Comparison of ENCODE assay signal across 1 cellular context in genomic region chr19:10568826-10569651, GRCh38.
TF ChIP-seq lines count a peak whose summit lies in the region.

CDKN2D (minus strand) TSS chr19:10568979; CDS start chr19:10568653, 326 bp downstream.

TF ChIP-seq in H1, 55 proteins besides CTCF, POLR2A, EP300 and RAD21 (continued from another document):
- TF ChIP-seq, protein P1, sequence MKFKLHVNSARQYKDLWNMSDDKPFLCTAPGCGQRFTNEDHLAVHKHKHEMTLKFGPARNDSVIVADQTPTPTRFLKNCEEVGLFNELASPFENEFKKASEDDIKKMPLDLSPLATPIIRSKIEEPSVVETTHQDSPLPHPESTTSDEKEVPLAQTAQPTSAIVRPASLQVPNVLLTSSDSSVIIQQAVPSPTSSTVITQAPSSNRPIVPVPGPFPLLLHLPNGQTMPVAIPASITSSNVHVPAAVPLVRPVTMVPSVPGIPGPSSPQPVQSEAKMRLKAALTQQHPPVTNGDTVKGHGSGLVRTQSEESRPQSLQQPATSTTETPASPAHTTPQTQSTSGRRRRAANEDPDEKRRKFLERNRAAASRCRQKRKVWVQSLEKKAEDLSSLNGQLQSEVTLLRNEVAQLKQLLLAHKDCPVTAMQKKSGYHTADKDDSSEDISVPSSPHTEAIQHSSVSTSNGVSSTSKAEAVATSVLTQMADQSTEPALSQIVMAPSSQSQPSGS (IDR thresholded peaks at IDR 0.05; ENCODE audit: low read length): 0 out of 2 replicates have a peak, but pooled peaks have one; percentile 9
- TF ChIP-seq ZNF274 (IDR thresholded peaks at IDR 0.05; ENCODE audit: borderline replicate concordance, extremely low read depth, low read length) (no peak), SIX5 (IDR thresholded peaks at IDR 0.05; ENCODE audit: low read depth, low read length) (no peak), HDAC6 (IDR thresholded peaks at IDR 0.05; ENCODE audit: low read depth, low read length) (no peak), CTBP2 (IDR thresholded peaks at IDR 0.05; ENCODE audit: borderline replicate concordance, insufficient read depth, insufficient read length, low read length) (peak; percentile 58), SP4 (IDR thresholded peaks at IDR 0.05; ENCODE audit: low read length) (peak; percentile 76; the same call in 1 of the 2 replicates), TBP (IDR thresholded peaks at IDR 0.05; ENCODE audit: low read depth, low read length) (peak; percentile 71; the same call in 1 of the 2 replicates), NRF1 (IDR thresholded peaks at IDR 0.05; ENCODE audit: low read depth, low read length) (peak; percentile 48), SP2 (IDR thresholded peaks at IDR 0.05; ENCODE audit: low read length) (no peak), TAF7 (optimal IDR thresholded peaks at IDR 0.05; ENCODE audit: borderline replicate concordance, low read depth, low read length) (no peak), NANOG (IDR thresholded peaks at IDR 0.05; ENCODE audit: insufficient read depth, low read depth, low read length, poor library complexity, severe bottlenecking) (no peak), PHF8 (conservative IDR thresholded peaks at IDR 0.05; ENCODE audit: low read depth, low read length) (peak; percentile 46), RFX5 (IDR thresholded peaks at IDR 0.05; ENCODE audit: borderline replicate concordance, low read depth, low read length) (peak; percentile 93), EZH2 (IDR thresholded peaks at IDR 0.05; ENCODE audit: low read depth, low read length, severe bottlenecking) (no peak), CEBPB (IDR thresholded peaks at IDR 0.05; ENCODE audit: low read depth, low read length) (peak; percentile 8; the same call in 1 of the 2 replicates), CREB1 (IDR thresholded peaks at IDR 0.05) (peak; percentile 92), BRCA1 (IDR thresholded peaks at IDR 0.05; ENCODE audit: low read depth, low read length) (peak; percentile 50; the same call in 1 of the 2 replicates), JUND (IDR thresholded peaks at IDR 0.05; ENCODE audit: low read length) (no peak), SAP30 (IDR thresholded peaks at IDR 0.05; ENCODE audit: insufficient read depth, insufficient replicate concordance, low read length) (peak; percentile 81), RXRA (IDR thresholded peaks at IDR 0.05; ENCODE audit: insufficient read depth, low read depth, low read length) (no peak), TAF1 (IDR thresholded peaks at IDR 0.05; ENCODE audit: low read depth, low read length) (peak; percentile 87), CBX5 (IDR thresholded peaks at IDR 0.05; ENCODE audit: low read depth, low read length) (no peak), TEAD4 (IDR thresholded peaks at IDR 0.05; ENCODE audit: low read depth, low read length) (peak; percentile 33; the same call in 1 of the 2 replicates), RBBP5 (IDR thresholded peaks at IDR 0.05; ENCODE audit: borderline replicate concordance, low read depth, low read length) (no peak), E2F6 (IDR thresholded peaks at IDR 0.05) (peak; percentile 83), SIN3A (conservative IDR thresholded peaks at IDR 0.05 in 1 of 2, IDR thresholded peaks at IDR 0.05 in 1 of 2; ENCODE audit: low read depth in 1 of 2, low read length in 2 of 2) (peak in 1 of 2 experiments; percentile 68; a peak in 1 of 4 replicates), CHD2 (IDR thresholded peaks at IDR 0.05; ENCODE audit: low read length) (peak; percentile 77), POLR2AphosphoS5 (IDR thresholded peaks at IDR 0.05; ENCODE audit: low read depth, low read length) (peak; percentile 60; the same call in 1 of the 2 replicates), HDAC2 (IDR thresholded peaks at IDR 0.05; ENCODE audit: borderline replicate concordance in 1 of 2, low read depth in 2 of 2, low read length in 2 of 2) (0 out of 4 replicates have a peak, but pooled peaks of 1 of the 2 experiments have one; percentile 20), YY1 (IDR thresholded peaks at IDR 0.05; ENCODE audit: low read depth, low read length) (peak; percentile 89), CBX8 (IDR thresholded peaks at IDR 0.05; ENCODE audit: borderline replicate concordance, low read depth, low read length) (no peak), SP1 (IDR thresholded peaks at IDR 0.05; ENCODE audit: low read depth, low read length) (peak; percentile 61; the same call in 1 of the 2 replicates)
- TF ChIP-seq, protein P2, sequence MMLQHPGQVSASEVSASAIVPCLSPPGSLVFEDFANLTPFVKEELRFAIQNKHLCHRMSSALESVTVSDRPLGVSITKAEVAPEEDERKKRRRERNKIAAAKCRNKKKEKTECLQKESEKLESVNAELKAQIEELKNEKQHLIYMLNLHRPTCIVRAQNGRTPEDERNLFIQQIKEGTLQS (IDR thresholded peaks at IDR 0.05; ENCODE audit: insufficient read depth, low read depth, low read length): no peak
